In the genomic region with DNA sequence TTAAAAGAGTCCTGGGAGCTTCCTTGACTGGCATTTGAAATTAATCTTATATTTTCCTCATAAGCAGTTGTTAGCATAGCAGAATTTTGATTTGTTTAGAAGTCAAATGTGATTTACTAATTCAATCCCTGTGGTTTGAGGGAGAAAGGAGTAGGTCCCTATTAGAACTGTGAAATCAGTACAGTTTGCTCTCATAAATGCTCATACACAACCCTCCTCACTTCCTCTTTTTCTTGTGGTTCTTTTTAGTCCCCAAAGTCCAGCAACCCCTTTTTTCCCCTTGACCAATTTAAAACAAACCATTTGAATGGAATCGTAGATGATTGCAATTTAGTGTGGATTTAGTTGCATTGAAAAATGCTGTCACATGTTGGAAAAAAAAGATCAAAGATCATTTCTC, we compare ENCODE assay signal across 17 cellular contexts.
DNase-seq lines count a peak whose midpoint lies in the region; ATAC-seq and FAIRE-seq lines count a peak whose summit lies in the region.
"Had no signal": no experiment of that assay in that cellular context is flagged by ENCODE, and none has a peak within 500 bp of the region (broad histone marks: within the 10 kb centered on the region; RNA-seq: fewer than 3 reads in every experiment).

No MANE protein-coding gene starts in this region.

- no peak for DNase-seq in GM18507 (ENCODE audit: extremely low spot score, insufficient read length, low read depth)
- no peak for DNase-seq in substantia nigra (lab: John Stamatoyannopoulos, UW)
- no peak for DNase-seq in NCI-H1417 treated with DMSO at 0.1 percent for 48 hours (lab: John Stamatoyannopoulos, UW)
- DNase-seq in HUDEP-2 (lab: John Stamatoyannopoulos, UW; ENCODE audit: unreplicated experiment in 76 of 76), result no peak
- DNase-seq: activated CD4-positive, alpha-beta T cell treated with anti-CD3 and anti-CD28 coated beads, Interleukin-2, amount 50 U/mL, for 1 hour; aorta; colonic mucosa; left lung; natural killer cell; NCI-H187; stimulated activated CD4-positive, alpha-beta T cell treated with anti-CD3 and anti-CD28 coated beads, Interleukin-2, amount 100 ng/mL, for 24 hours; trophoblast cell had no signal

- no peak overlapping the region for H3K27ac ChIP-seq in substantia nigra (ENCODE audit: low read depth, low read length, poor library complexity, severe bottlenecking)
- H3K27ac ChIP-seq: colonic mucosa, esophagus muscularis mucosa, left lung had no signal

- peak; percentile 24 for FAIRE-seq in GM18507 (lab: Jason Lieb, UNC)

- ATAC-seq in GM21360 (IDR thresholded peaks at IDR 0.05; ENCODE audit: unreplicated experiment) (peak; percentile 77), HG02884 (IDR thresholded peaks at IDR 0.05; ENCODE audit: unreplicated experiment) (peak; percentile 72), HG03575 (IDR thresholded peaks at IDR 0.05; ENCODE audit: extremely low read depth, insufficient number of reproducible peaks, low FRiP score, unreplicated experiment) (peak; percentile 49), HG02840 (IDR thresholded peaks at IDR 0.05; ENCODE audit: low FRiP score, unreplicated experiment) (no peak)
- ATAC-seq: left lung, natural killer cell had no signal
